ENCODE assay signal across 8 cellular contexts in genomic region chr1:151165738-151166505, GRCh38.
A peak's percentile ranks its signal among the peaks of the same experiment; 100 is the strongest.
DNase-seq lines count a peak whose midpoint lies in the region; ATAC-seq, FAIRE-seq and TF ChIP-seq lines count a peak whose summit lies in the region.

Gene LYSMD1 (minus strand): TSS chr1:151165902. CDS start chr1:151165258, 644 bp downstream.
Gene SCNM1 (plus strand): TSS chr1:151166144. CDS start chr1:151166153, 9 bp downstream.

- ATAC-seq in GM19035 (IDR thresholded peaks at IDR 0.05; ENCODE audit: unreplicated experiment) (peak; percentile 90), HG03342 (IDR thresholded peaks at IDR 0.05; ENCODE audit: unreplicated experiment) (peak; percentile 78)
- ATAC-seq in activated CD4-positive, CD25-positive, alpha-beta regulatory T cell treated with anti-CD3 and anti-CD28 coated beads, Interleukin-2, amount 50 U/mL, for 24 hours: peak; percentile 96 to 97

- 0 out of 2 replicates have a peak, but pooled peaks have one; percentile 15 for TF ChIP-seq CTCF in AG10803 (conservative IDR thresholded peaks at IDR 0.05; ENCODE audit: low read length)

- H3K4me3 ChIP-seq in AG10803 (ENCODE audit: low read length): peak within 1 kb of the TSS; percentile 98

- peak; percentile 96 for FAIRE-seq in islet of Langerhans (lab: Jason Lieb, UNC)

- DNase-seq in AG10803 (ENCODE audit: low read depth) (peak; percentile 99), NCI-H446 (lab: John Stamatoyannopoulos, UW) (peak; percentile 94 to 97), cerebellar cortex (ENCODE audit: low spot score) (peak; percentile 99)
- peak; percentile 91 to 95 for DNase-seq in stimulated activated CD4-positive, alpha-beta T cell treated with anti-CD3 and anti-CD28 coated beads, Interleukin-12 subunit alpha, Interleukin-12 subunit beta, amount 100 ng/mL, for 24 hours (ENCODE audit: low read depth in 2 of 2)

Comparison
In these comparisons a context has a peak if more than half of its experiments do, and no peak if none do; other contexts are left out.
1. Peak in every context shown above with its lines: DNase-seq, ATAC-seq and H3K4me3 ChIP-seq.